Comparison of ENCODE assay signal across 1 cellular context in the genomic region with DNA sequence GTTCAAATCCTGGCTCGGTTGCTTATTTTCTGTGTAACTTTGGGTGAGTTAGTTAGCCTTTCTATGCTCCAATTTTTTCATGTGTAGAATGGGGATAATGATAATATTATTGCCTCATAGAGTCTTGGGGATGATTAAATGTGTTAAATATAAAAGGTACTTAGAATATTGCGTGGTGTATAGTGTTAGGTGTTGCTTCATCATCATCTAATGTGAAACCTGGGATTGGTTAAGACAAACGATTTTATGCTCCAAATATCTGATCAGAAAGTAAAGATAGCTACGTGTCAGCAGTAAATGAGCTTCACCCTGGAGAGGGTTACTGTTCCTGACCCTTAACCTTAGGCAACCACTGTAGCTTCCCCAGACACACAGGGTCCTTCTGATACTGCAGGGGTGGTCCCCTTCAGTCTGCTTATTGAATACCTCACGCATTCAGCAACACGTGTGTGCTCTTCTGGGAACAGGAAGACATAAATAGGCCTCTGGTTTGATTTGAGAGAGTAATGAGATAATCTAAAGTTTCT.
TF ChIP-seq lines count a peak whose summit lies in the region.

No MANE protein-coding gene starts in this region.

TF ChIP-seq in K562, 482 proteins besides CTCF, POLR2A, EP300 and RAD21 (continued from another document):
- TF ChIP-seq, protein P1, sequence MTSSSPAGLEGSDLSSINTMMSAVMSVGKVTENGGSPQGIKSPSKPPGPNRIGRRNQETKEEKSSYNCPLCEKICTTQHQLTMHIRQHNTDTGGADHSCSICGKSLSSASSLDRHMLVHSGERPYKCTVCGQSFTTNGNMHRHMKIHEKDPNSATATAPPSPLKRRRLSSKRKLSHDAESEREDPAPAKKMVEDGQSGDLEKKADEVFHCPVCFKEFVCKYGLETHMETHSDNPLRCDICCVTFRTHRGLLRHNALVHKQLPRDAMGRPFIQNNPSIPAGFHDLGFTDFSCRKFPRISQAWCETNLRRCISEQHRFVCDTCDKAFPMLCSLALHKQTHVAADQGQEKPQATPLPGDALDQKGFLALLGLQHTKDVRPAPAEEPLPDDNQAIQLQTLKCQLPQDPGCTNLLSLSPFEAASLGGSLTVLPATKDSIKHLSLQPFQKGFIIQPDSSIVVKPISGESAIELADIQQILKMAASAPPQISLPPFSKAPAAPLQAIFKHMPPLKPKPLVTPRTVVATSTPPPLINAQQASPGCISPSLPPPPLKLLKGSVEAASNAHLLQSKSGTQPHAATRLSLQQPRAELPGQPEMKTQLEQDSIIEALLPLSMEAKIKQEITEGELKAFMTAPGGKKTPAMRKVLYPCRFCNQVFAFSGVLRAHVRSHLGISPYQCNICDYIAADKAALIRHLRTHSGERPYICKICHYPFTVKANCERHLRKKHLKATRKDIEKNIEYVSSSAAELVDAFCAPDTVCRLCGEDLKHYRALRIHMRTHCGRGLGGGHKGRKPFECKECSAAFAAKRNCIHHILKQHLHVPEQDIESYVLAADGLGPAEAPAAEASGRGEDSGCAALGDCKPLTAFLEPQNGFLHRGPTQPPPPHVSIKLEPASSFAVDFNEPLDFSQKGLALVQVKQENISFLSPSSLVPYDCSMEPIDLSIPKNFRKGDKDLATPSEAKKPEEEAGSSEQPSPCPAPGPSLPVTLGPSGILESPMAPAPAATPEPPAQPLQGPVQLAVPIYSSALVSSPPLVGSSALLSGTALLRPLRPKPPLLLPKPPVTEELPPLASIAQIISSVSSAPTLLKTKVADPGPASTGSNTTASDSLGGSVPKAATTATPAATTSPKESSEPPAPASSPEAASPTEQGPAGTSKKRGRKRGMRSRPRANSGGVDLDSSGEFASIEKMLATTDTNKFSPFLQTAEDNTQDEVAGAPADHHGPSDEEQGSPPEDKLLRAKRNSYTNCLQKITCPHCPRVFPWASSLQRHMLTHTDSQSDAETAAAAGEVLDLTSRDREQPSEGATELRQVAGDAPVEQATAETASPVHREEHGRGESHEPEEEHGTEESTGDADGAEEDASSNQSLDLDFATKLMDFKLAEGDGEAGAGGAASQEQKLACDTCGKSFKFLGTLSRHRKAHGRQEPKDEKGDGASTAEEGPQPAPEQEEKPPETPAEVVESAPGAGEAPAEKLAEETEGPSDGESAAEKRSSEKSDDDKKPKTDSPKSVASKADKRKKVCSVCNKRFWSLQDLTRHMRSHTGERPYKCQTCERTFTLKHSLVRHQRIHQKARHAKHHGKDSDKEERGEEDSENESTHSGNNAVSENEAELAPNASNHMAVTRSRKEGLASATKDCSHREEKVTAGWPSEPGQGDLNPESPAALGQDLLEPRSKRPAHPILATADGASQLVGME (CRISPR knock-in tag; IDR thresholded peaks at IDR 0.05): no peak
- no peak for TF ChIP-seq POLR3G (IDR thresholded peaks at IDR 0.05; ENCODE audit: extremely low read depth, insufficient read length, insufficient replicate concordance)
- TF ChIP-seq, protein P2, sequence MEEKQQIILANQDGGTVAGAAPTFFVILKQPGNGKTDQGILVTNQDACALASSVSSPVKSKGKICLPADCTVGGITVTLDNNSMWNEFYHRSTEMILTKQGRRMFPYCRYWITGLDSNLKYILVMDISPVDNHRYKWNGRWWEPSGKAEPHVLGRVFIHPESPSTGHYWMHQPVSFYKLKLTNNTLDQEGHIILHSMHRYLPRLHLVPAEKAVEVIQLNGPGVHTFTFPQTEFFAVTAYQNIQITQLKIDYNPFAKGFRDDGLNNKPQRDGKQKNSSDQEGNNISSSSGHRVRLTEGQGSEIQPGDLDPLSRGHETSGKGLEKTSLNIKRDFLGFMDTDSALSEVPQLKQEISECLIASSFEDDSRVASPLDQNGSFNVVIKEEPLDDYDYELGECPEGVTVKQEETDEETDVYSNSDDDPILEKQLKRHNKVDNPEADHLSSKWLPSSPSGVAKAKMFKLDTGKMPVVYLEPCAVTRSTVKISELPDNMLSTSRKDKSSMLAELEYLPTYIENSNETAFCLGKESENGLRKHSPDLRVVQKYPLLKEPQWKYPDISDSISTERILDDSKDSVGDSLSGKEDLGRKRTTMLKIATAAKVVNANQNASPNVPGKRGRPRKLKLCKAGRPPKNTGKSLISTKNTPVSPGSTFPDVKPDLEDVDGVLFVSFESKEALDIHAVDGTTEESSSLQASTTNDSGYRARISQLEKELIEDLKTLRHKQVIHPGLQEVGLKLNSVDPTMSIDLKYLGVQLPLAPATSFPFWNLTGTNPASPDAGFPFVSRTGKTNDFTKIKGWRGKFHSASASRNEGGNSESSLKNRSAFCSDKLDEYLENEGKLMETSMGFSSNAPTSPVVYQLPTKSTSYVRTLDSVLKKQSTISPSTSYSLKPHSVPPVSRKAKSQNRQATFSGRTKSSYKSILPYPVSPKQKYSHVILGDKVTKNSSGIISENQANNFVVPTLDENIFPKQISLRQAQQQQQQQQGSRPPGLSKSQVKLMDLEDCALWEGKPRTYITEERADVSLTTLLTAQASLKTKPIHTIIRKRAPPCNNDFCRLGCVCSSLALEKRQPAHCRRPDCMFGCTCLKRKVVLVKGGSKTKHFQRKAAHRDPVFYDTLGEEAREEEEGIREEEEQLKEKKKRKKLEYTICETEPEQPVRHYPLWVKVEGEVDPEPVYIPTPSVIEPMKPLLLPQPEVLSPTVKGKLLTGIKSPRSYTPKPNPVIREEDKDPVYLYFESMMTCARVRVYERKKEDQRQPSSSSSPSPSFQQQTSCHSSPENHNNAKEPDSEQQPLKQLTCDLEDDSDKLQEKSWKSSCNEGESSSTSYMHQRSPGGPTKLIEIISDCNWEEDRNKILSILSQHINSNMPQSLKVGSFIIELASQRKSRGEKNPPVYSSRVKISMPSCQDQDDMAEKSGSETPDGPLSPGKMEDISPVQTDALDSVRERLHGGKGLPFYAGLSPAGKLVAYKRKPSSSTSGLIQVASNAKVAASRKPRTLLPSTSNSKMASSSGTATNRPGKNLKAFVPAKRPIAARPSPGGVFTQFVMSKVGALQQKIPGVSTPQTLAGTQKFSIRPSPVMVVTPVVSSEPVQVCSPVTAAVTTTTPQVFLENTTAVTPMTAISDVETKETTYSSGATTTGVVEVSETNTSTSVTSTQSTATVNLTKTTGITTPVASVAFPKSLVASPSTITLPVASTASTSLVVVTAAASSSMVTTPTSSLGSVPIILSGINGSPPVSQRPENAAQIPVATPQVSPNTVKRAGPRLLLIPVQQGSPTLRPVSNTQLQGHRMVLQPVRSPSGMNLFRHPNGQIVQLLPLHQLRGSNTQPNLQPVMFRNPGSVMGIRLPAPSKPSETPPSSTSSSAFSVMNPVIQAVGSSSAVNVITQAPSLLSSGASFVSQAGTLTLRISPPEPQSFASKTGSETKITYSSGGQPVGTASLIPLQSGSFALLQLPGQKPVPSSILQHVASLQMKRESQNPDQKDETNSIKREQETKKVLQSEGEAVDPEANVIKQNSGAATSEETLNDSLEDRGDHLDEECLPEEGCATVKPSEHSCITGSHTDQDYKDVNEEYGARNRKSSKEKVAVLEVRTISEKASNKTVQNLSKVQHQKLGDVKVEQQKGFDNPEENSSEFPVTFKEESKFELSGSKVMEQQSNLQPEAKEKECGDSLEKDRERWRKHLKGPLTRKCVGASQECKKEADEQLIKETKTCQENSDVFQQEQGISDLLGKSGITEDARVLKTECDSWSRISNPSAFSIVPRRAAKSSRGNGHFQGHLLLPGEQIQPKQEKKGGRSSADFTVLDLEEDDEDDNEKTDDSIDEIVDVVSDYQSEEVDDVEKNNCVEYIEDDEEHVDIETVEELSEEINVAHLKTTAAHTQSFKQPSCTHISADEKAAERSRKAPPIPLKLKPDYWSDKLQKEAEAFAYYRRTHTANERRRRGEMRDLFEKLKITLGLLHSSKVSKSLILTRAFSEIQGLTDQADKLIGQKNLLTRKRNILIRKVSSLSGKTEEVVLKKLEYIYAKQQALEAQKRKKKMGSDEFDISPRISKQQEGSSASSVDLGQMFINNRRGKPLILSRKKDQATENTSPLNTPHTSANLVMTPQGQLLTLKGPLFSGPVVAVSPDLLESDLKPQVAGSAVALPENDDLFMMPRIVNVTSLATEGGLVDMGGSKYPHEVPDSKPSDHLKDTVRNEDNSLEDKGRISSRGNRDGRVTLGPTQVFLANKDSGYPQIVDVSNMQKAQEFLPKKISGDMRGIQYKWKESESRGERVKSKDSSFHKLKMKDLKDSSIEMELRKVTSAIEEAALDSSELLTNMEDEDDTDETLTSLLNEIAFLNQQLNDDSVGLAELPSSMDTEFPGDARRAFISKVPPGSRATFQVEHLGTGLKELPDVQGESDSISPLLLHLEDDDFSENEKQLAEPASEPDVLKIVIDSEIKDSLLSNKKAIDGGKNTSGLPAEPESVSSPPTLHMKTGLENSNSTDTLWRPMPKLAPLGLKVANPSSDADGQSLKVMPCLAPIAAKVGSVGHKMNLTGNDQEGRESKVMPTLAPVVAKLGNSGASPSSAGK (IDR thresholded peaks at IDR 0.05): 0 out of 2 replicates have a peak, but pooled peaks have one; percentile 8
- TF ChIP-seq, protein P3, sequence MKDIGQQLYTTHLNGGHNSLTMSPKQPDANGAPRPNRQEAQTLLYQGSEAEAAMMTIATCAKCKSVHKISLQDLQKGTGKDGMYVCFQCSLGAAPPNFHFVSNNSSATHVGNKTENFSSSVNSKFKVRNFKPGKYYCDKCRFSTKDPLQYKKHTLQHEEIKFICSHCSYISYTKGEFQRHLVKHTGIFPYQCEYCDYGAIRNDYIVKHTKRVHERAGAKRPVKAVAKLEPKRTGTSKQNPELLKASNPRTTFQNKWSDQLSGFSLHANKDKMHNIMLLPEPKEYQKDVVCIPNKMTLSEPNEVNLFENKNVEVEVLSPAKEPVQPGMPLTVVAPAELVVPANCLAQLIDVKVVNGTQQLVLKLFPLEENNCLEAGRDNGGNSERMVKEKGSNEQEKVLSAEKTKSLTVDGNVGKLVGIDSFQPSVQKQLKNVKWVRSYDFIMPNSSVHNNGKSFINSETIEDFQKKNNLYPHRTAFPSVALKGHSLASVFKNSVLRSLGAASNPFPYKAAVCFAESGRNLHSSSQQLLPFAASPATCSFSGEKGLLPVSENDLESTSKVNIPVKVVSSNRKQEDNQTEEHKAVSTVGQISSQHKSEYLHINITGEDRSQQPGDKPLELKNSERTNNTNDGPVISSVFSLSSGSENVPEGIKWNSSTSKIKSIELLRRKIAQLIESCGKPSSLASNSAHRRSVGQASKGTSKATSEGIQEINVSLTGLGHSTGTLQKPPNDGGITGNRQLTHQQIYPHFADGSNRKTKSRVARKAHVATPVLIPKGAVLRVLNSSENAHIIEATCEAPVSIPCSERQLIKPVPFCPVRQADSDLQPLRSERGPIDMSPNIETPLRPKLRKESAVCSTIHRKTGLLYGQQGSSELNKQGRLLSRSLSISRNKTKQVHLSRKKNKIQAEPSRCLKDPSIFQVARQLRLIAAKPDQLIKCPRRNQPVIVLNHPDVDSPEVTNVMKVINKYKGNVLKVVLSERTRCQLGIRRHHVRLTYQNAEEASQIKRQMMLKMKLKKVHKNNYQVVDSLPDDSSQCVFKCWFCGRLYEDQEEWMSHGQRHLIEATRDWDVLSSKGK (CRISPR knock-in tag; IDR thresholded peaks at IDR 0.05): no peak
- TF ChIP-seq NUFIP1 (IDR thresholded peaks at IDR 0.05; ENCODE audit: partially characterized antibody): no peak
- TF ChIP-seq CBFA2T3 (IDR thresholded peaks at IDR 0.05): peak; percentile 50
- no peak for TF ChIP-seq HEY1 (CRISPR knock-in tag; IDR thresholded peaks at IDR 0.05; ENCODE audit: borderline replicate concordance)
- TF ChIP-seq U2AF2 (optimal IDR thresholded peaks at IDR 0.05; ENCODE audit: low read depth, low read length): no peak
- TF ChIP-seq HNRNPK (IDR thresholded peaks at IDR 0.05; ENCODE audit: low read depth, low read length, poor library complexity, severe bottlenecking): no peak
- TF ChIP-seq, protein P4, sequence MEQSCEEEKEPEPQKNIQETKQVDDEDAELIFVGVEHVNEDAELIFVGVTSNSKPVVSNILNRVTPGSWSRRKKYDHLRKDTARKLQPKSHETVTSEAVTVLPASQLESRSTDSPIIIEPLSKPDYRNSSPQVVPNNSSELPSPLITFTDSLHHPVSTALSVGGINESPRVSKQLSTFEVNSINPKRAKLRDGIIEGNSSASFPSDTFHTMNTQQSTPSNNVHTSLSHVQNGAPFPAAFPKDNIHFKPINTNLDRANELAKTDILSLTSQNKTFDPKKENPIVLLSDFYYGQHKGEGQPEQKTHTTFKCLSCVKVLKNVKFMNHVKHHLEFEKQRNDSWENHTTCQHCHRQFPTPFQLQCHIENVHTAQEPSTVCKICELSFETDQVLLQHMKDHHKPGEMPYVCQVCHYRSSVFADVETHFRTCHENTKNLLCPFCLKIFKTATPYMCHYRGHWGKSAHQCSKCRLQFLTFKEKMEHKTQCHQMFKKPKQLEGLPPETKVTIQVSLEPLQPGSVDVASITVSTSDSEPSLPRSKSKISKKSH (CRISPR knock-in tag; IDR thresholded peaks at IDR 0.05): no peak
- TF ChIP-seq SAFB (IDR thresholded peaks at IDR 0.05; ENCODE audit: borderline replicate concordance, low read depth, low read length): no peak
- TF ChIP-seq IFI16 (CRISPR knock-in tag; IDR thresholded peaks at IDR 0.05): no peak
- no peak for TF ChIP-seq MXI1 (IDR thresholded peaks at IDR 0.05; ENCODE audit: low read depth, low read length)
- TF ChIP-seq BHLHE40 (IDR thresholded peaks at IDR 0.05; ENCODE audit: low read length): no peak
- TF ChIP-seq RBM14 (IDR thresholded peaks at IDR 0.05; ENCODE audit: borderline replicate concordance, insufficient read depth, low read depth, low read length): no peak
- TF ChIP-seq ZNF133 (CRISPR knock-in tag; IDR thresholded peaks at IDR 0.05): no peak
- no peak for TF ChIP-seq PHF20 (IDR thresholded peaks at IDR 0.05; ENCODE audit: partially characterized antibody)
- no peak for TF ChIP-seq TGIF2 (CRISPR knock-in tag; IDR thresholded peaks at IDR 0.05)
- TF ChIP-seq DPF2 (IDR thresholded peaks at IDR 0.05): peak; percentile 12; the same call in 1 of the 2 replicates
- TF ChIP-seq CEBPG (CRISPR knock-in tag; IDR thresholded peaks at IDR 0.05): no peak
- peak; percentile 71 to 75 for TF ChIP-seq CEBPG (tag; conservative IDR thresholded peaks at IDR 0.05 in 1 of 2, IDR thresholded peaks at IDR 0.05 in 1 of 2)
